In the genomic region with DNA sequence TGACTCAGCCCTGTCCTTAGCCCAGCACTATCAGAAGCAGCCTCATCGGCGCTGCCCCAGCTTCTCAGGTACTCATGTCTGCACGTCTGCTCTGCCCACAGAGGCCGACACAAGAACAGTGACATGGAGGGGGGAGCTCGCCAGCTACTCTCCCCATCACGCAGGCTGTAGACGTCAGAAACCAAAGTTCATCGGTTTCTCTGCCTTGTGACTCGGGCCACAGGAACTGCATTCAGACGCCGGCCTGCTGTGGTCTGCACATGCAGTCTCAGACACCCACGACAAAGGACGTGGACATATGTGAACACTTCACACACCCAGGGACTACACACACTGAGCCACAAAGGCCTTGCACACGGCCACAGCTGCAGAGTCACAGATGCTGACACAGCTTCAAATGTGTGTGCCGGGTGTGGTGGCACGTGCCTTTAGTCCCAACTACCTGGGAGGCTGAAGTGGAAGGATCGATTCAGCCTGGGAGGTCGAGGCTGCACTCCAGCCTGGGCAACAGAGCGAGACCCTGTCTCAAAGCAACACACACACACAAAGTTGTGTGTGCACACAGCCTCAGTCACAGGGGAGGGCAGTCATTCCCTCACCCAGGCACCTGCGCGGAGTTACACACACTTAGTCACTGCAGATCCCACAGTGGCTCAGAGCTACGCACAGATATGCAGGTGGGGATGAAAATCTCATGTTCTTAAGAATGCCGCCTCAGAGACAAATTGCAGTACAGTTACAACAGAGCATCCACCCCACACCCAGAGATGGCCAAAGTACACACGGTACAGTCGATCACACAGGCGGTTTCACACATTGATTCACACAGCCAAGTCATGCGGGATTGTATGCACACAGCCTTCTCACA, we compare ENCODE assay signal across 8 cellular contexts. TPM values are rescaled to one million over a fixed set of nuclear protein-coding genes. Genes with fewer than 3 reads are reported as not detected.
DNase-seq lines count a peak whose midpoint lies in the region; ATAC-seq and TF ChIP-seq lines count a peak whose summit lies in the region.

No MANE protein-coding gene starts in this region.

- peak overlapping the region; percentile 96 to 99 for H3K27ac ChIP-seq in ovary

- TF ChIP-seq POLR2A in ovary (IDR thresholded peaks at IDR 0.05): no peak

- H3K4me3 ChIP-seq in ovary: peak overlapping the region; percentile 21

- H3K4me1 Mint-ChIP-seq in activated T-cell treated with anti-CD3 and anti-CD28 coated beads, Interleukin-2, amount 50 U/mL, for 24 hours (ENCODE audit: low read depth): peaks cover 84% of the 10 kb centered on the region
- H3K4me1 Mint-ChIP-seq in type B pancreatic cell (ENCODE audit: unreplicated experiment): peaks cover 41% of the 10 kb centered on the region

- DNase-seq in NOMO-1 (lab: John Stamatoyannopoulos, UW; ENCODE audit: unreplicated experiment in 2 of 2) (peak; percentile 59 to 72), fibroblast of peridontal ligament (ENCODE audit: extremely low read depth) (peak; percentile 56), ovary (peak in 4 of 5 donors; percentile 41 to 60 (median 52)), type B pancreatic cell (ENCODE audit: extremely low spot score, unreplicated experiment) (no peak), SKM-1 (lab: John Stamatoyannopoulos, UW; ENCODE audit: unreplicated experiment) (no peak), AML-193 (lab: John Stamatoyannopoulos, UW) (no peak)
- DNase-seq in activated T-cell treated with anti-CD3 and anti-CD28 coated beads, Interleukin-2, amount 50 U/mL, for 24 hours: peak; percentile 81

- 47 to 55% (median 54%) methylated on average over 26 to 27 of the region's 27 CpGs for WGBS in ovary, 3 donors

- no peak for TF ChIP-seq EP300 in ovary (IDR thresholded peaks at IDR 0.05)

- intact Hi-C loops in ovary (cut with DNase I): loop anchor here in 1 of 4 donors (5.0 kb wide), 1 partner anchor 574 kb away; no protein-coding TSS in a partner anchor

- H3K36me3 ChIP-seq in ovary: no peaks in the 10 kb centered on the region

- no peaks in the 10 kb centered on the region for H3K27me3 ChIP-seq in ovary

- H3K9me3 ChIP-seq in ovary: no peaks in the 10 kb centered on the region

- H3K4me1 ChIP-seq in ovary (ENCODE audit: insufficient read depth): peaks cover 8% of the 10 kb centered on the region

- H3K9me3 Mint-ChIP-seq in activated T-cell treated with anti-CD3 and anti-CD28 coated beads, Interleukin-2, amount 50 U/mL, for 24 hours: no peaks in the 10 kb centered on the region
- H3K9me3 Mint-ChIP-seq in type B pancreatic cell: no peaks in the 10 kb centered on the region

- H3K27ac Mint-ChIP-seq in activated T-cell treated with anti-CD3 and anti-CD28 coated beads, Interleukin-2, amount 50 U/mL, for 24 hours: peak overlapping the region; percentile 99
- H3K27ac Mint-ChIP-seq in type B pancreatic cell: peak overlapping the region; percentile 98

- H3K36me3 Mint-ChIP-seq in activated T-cell treated with anti-CD3 and anti-CD28 coated beads, Interleukin-2, amount 50 U/mL, for 24 hours (ENCODE audit: low read depth): peaks cover 14% of the 10 kb centered on the region
- no peaks in the 10 kb centered on the region for H3K36me3 Mint-ChIP-seq in type B pancreatic cell

- peak; percentile 24 for ATAC-seq in GM19397 (IDR thresholded peaks at IDR 0.05; ENCODE audit: unreplicated experiment)

- no peak for TF ChIP-seq CTCF in ovary (IDR thresholded peaks at IDR 0.05)
- no peak for TF ChIP-seq CTCF in type B pancreatic cell (conservative IDR thresholded peaks at IDR 0.05)

- H3K27me3 Mint-ChIP-seq in activated T-cell treated with anti-CD3 and anti-CD28 coated beads, Interleukin-2, amount 50 U/mL, for 24 hours: no peaks in the 10 kb centered on the region
- H3K27me3 Mint-ChIP-seq in type B pancreatic cell: no peaks in the 10 kb centered on the region

- H3K4me3 Mint-ChIP-seq in activated T-cell treated with anti-CD3 and anti-CD28 coated beads, Interleukin-2, amount 50 U/mL, for 24 hours: peak overlapping the region; percentile 80
- H3K4me3 Mint-ChIP-seq in type B pancreatic cell: peak overlapping the region; percentile 90

RNA-seq across cellular contexts. Expression of a gene that starts 4.9 kb away (rescaled TPM):
- total RNA-seq in ovary (100 to 1,000 TPM in 6 of 7 donors, 10 to 100 TPM in 1; 78.1 to 995 (median 152) TPM), type B pancreatic cell (ENCODE audit: low replicate concordance) (36.0 and 101 TPM in 2 replicates)
- polyA plus RNA-seq in ovary: 100 to 1,000 TPM; 204 to 320 TPM

RNA-seq across cellular contexts. Expression of a gene that starts 10.6 kb away (rescaled TPM):
- total RNA-seq in ovary: 10 to 100 TPM; 27.7 to 62.9 (median 59.9) TPM
- 10 to 100 TPM; 43.5 to 48.8 TPM for polyA plus RNA-seq in ovary
- 37.3 and 40.8 TPM in 2 replicates for total RNA-seq in type B pancreatic cell (ENCODE audit: low replicate concordance)

RNA-seq across cellular contexts. Expression of a gene that starts 10.7 kb away (rescaled TPM):
- total RNA-seq in ovary (10 to 100 TPM in 6 of 7 donors, 1 to 10 TPM in 1; 8.6 to 68.0 (median 33.9) TPM), type B pancreatic cell (ENCODE audit: low replicate concordance) (32.9 and 86.7 TPM in 2 replicates)
- polyA plus RNA-seq in ovary: 10 to 100 TPM; 12.9 to 23.0 TPM

RNA-seq across cellular contexts. Expression of a gene that starts 10.9 kb away (rescaled TPM):
- 10 to 100 TPM; 31.0 to 60.2 (median 47.4) TPM for total RNA-seq in ovary
- 10 to 100 TPM; 52.7 to 78.1 TPM for polyA plus RNA-seq in ovary
- 36.9 and 43.6 TPM in 2 replicates for total RNA-seq in type B pancreatic cell (ENCODE audit: low replicate concordance)

RNA-seq across cellular contexts. Expression of a gene that starts 34.0 kb away (rescaled TPM):
- 1,000 to 10,000 TPM; 3,321 to 5,287 (median 4,531) TPM for total RNA-seq in ovary
- polyA plus RNA-seq in ovary: 1,000 to 10,000 TPM; 2,348 to 7,403 TPM
- 2,174 and 2,175 TPM in 2 replicates for total RNA-seq in type B pancreatic cell (ENCODE audit: low replicate concordance)

Comparison
In these comparisons a context has a peak if more than half of its experiments do, and no peak if none do; other contexts are left out.
1. DNase-seq: peak in NOMO-1 (2 of 2), activated T-cell treated with anti-CD3 and anti-CD28 coated beads, Interleukin-2, amount 50 U/mL, for 24 hours (single experiment), fibroblast of peridontal ligament (single experiment) and ovary (4 of 5); none in type B pancreatic cell (single experiment), SKM-1 (single experiment) and AML-193 (0 of 2).